In the genomic region with DNA sequence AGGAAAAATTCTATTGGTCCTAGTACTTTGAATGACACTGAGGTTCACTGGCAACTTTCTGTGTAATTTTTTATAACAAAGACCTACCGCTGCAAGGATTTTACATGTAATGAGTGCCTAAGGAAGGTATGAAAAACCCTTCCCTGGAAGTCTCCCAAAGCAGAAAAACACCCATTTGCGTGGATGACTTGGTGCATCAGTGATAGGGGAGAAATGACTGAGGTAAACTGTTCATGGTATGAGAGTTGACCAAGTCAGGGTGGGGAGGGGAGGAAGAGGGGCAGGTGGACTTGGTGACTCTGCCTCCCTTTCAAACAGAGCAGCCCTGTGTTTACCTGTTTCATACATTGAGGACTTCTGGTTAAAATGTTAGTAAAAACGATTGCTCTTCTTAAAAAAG, we compare ENCODE assay signal across 23 cellular contexts.
A peak's percentile ranks its signal among the peaks of the same experiment; 100 is the strongest.
DNase-seq lines count a peak whose midpoint lies in the region; ATAC-seq, FAIRE-seq and TF ChIP-seq lines count a peak whose summit lies in the region.
"Had no signal": no experiment of that assay in that cellular context is flagged by ENCODE, and none has a peak within 500 bp of the region (broad histone marks: within the 10 kb centered on the region; RNA-seq: fewer than 3 reads in every experiment).

No MANE protein-coding gene starts in this region.

- POLR2A ChIA-PET in A549 (lab: Yijun Ruan, JAX) = no interaction called here
- POLR2A ChIA-PET in IMR-90 (lab: Charles Lee; ENCODE audit: unreplicated experiment) = interaction anchor here (0.5 kb wide), 1 partner anchor 190 kb away, joined by 8 read pairs; no protein-coding TSS in a partner anchor

- DNase-seq in A549 (ENCODE audit: low read depth in 1 of 2, low spot score in 1 of 2) (no peak), IMR-90 (peak; percentile 43), neuronal stem cell (ENCODE audit: low spot score) (no peak), D721Med (ENCODE audit: insufficient read length, low spot score) (no peak), cerebellar nuclear complex (lab: John Stamatoyannopoulos, UW) (no peak), GM19240 (ENCODE audit: insufficient read length, low spot score) (no peak), foreskin melanocyte (no peak)
- DNase-seq: CD4-positive, CD25-positive, alpha-beta regulatory T cell; GDM1; H7; head of caudate nucleus; NCI-H1417; OCI-M1; pancreas; stimulated activated naive CD8-positive, alpha-beta T cell treated with anti-CD3 and anti-CD28 coated beads, Interleukin-15, amount 100 ng/mL, for 72 hours had no signal

- ATAC-seq in A549 = no peak
- ATAC-seq in IMR-90 (ENCODE audit: low read depth) = no peak
- ATAC-seq: pancreas; sciatic nerve; stimulated activated naive CD8-positive, alpha-beta T cell treated with anti-CD3 and anti-CD28 coated beads, Interleukin-15, amount 100 ng/mL, for 72 hours had no signal

- H3K27ac Mint-ChIP-seq in dendritic cell treated with granulocyte-macrophage colony-stimulating factor and Interleukin-4, amounts not matched to agents 40 ng/mL and 50 ng/mL, for 4 days = peak overlapping the region; percentile 61
- H3K27ac Mint-ChIP-seq: activated naive CD4-positive, alpha-beta T cell treated with anti-CD3 and anti-CD28 coated beads, Interleukin-2, amount 50 U/mL, for 72 hours; CD4-positive, CD25-positive, alpha-beta regulatory T cell; stimulated activated naive CD8-positive, alpha-beta T cell treated with anti-CD3 and anti-CD28 coated beads, Interleukin-15, amount 100 ng/mL, for 72 hours had no signal

- H3K4me3 ChIP-seq in A549 (no peak overlapping the region), IMR-90 (ENCODE audit: insufficient read depth, low read depth, low read length) (no peak overlapping the region), neuronal stem cell (ENCODE audit: low read length in 2 of 2) (no peak overlapping the region)
- H3K4me3 ChIP-seq: esophagus muscularis mucosa, pancreas, SJSA1 had no signal

- no peak for TF ChIP-seq EP300 in A549 (IDR thresholded peaks at IDR 0.05)

- 34% methylated on average over 3 of the region's 3 CpGs for WGBS in A549 (ENCODE audit: missing lambda C conversion rate)
- whole genome bisulfite sequencing in IMR-90 (ENCODE audit: extremely low coverage in 2 of 2, insufficient read length in 1 of 2), 2 experiments = no CpG with 5 or more reads among the region's 3 CpGs
- no CpG with 5 or more reads among the region's 3 CpGs for WGBS in neuronal stem cell (ENCODE audit: extremely low coverage in 2 of 2, insufficient read length in 2 of 2, insufficient replicate concordance in 1 of 2), 2 donors

- H3K4me1 ChIP-seq in A549 (peaks cover 71% of the 10 kb centered on the region), IMR-90 (ENCODE audit: control insufficient read depth, insufficient read depth, low read length) (peaks cover 47% of the 10 kb centered on the region), neuronal stem cell (ENCODE audit: control insufficient read depth in 2 of 2, insufficient read depth in 1 of 2, low read depth in 1 of 2, low read length in 2 of 2) (peaks cover 43 to 58% of the 10 kb centered on the region in 2 donors)
- H3K4me1 ChIP-seq: pancreas had no signal

- peaks cover 28% of the 10 kb centered on the region for H3K9me1 ChIP-seq in IMR-90 (ENCODE audit: insufficient read depth, low read length)

- H3K36me3 ChIP-seq in IMR-90 (ENCODE audit: control insufficient read depth, insufficient read depth, low read length) (no peaks in the 10 kb centered on the region; the same call in 1 of the 2 replicates), neuronal stem cell (replicated peaks in 1 of 2; ENCODE audit: control insufficient read depth in 2 of 2, insufficient read depth in 2 of 2, low read length in 2 of 2) (peaks cover 5 to 21% of the 10 kb centered on the region in 2 donors)
- H3K36me3 ChIP-seq: esophagus muscularis mucosa, pancreas, SJSA1 had no signal

- no peak overlapping the region for H3K4me3 Mint-ChIP-seq in dendritic cell treated with granulocyte-macrophage colony-stimulating factor and Interleukin-4, amounts not matched to agents 40 ng/mL and 50 ng/mL, for 4 days
- H3K4me3 Mint-ChIP-seq: CD4-positive, CD25-positive, alpha-beta regulatory T cell; stimulated activated naive CD8-positive, alpha-beta T cell treated with anti-CD3 and anti-CD28 coated beads, Interleukin-15, amount 100 ng/mL, for 72 hours had no signal

- H3K9ac ChIP-seq in IMR-90 (ENCODE audit: low read depth, low read length) = no peak overlapping the region; the same call in 1 of the 2 replicates
- H3K9ac ChIP-seq in neuronal stem cell (ENCODE audit: low read depth, low read length, poor library complexity) = no peak overlapping the region

- H3K4ac ChIP-seq in IMR-90 (ENCODE audit: low read depth, low read length) (peak overlapping the region; percentile 71), neuronal stem cell (ENCODE audit: low read length) (no peak overlapping the region)

- FAIRE-seq in A549 (lab: Jason Lieb, UNC) = no peak
- no peak for FAIRE-seq in D721Med (lab: Jason Lieb, UNC)
- FAIRE-seq: bronchial epithelial cell, HTR-8/SVneo, pancreas, urothelium cell line had no signal

- H3K27me3 Mint-ChIP-seq in dendritic cell treated with granulocyte-macrophage colony-stimulating factor and Interleukin-4, amounts not matched to agents 40 ng/mL and 50 ng/mL, for 4 days = peaks cover 2% of the 10 kb centered on the region
- H3K27me3 Mint-ChIP-seq: stimulated activated naive CD8-positive, alpha-beta T cell treated with anti-CD3 and anti-CD28 coated beads, Interleukin-15, amount 100 ng/mL, for 72 hours had no signal

- CTCF ChIA-PET in A549 (lab: Yijun Ruan, JAX) = no interaction called here
- CTCF ChIA-PET in IMR-90 (lab: Yijun Ruan, JAX) = no interaction called here

- H2BK12ac ChIP-seq in neuronal stem cell (ENCODE audit: low read length) = peak overlapping the region; percentile 52

- H2BK15ac ChIP-seq in IMR-90 (ENCODE audit: low read depth, low read length) = 0 out of 3 replicates have a peak overlapping the region, but pooled peaks have one; percentile 43
- H2BK15ac ChIP-seq in neuronal stem cell (ENCODE audit: low read length) = no peak overlapping the region

- in situ Hi-C loops in IMR-90 (cut with MboI; ENCODE audit: low sequenced_read_pairs) = no loop called here

- H2AK5ac ChIP-seq in IMR-90 (ENCODE audit: low read depth, low read length) (peak overlapping the region; percentile 69), neuronal stem cell (ENCODE audit: low read depth, low read length) (no peak overlapping the region)

- no peak for TF ChIP-seq POLR2A in A549 (IDR thresholded peaks at IDR 0.05; ENCODE audit: low read length)
- TF ChIP-seq POLR2A in IMR-90 (IDR thresholded peaks at IDR 0.05; ENCODE audit: low read depth, low read length) = no peak

- H3K56ac ChIP-seq in IMR-90 (ENCODE audit: extremely low read depth, insufficient read depth, low read length) = no peak overlapping the region

- H2BK120ac ChIP-seq in IMR-90 (ENCODE audit: low read depth, low read length) = peak overlapping the region; percentile 69
- H2BK120ac ChIP-seq in neuronal stem cell (ENCODE audit: low read depth, low read length) = no peak overlapping the region

- dilution Hi-C loops in IMR-90 (cut with HindIII; ENCODE audit: low sequenced_read_pairs, unreplicated experiment) = no loop called here

- peaks cover 38% of the 10 kb centered on the region for H3K4me1 Mint-ChIP-seq in dendritic cell treated with granulocyte-macrophage colony-stimulating factor and Interleukin-4, amounts not matched to agents 40 ng/mL and 50 ng/mL, for 4 days (ENCODE audit: low read depth)

- intact Hi-C loops in IMR-90 (cut with micrococcal nuclease) = no loop called here
- intact Hi-C loops in dendritic cell treated with granulocyte-macrophage colony-stimulating factor and Interleukin-4, amounts not matched to agents 40 ng/mL and 50 ng/mL, for 4 days (cut with micrococcal nuclease) = no loop called here

- peak overlapping the region; percentile 84 for H2BK5ac ChIP-seq in IMR-90 (ENCODE audit: low read depth, low read length, poor library complexity, severe bottlenecking)
- H2BK5ac ChIP-seq in neuronal stem cell (ENCODE audit: low read length) = no peak overlapping the region

- peaks cover 32 to 92% of the 10 kb centered on the region in 2 experiments for H3K79me1 ChIP-seq in IMR-90 (ENCODE audit: low read depth in 1 of 2, low read length in 2 of 2)
- H3K79me1 ChIP-seq in neuronal stem cell (ENCODE audit: low read depth, low read length) = no peaks in the 10 kb centered on the region

- peak overlapping the region; percentile 32 to 57 for H4K8ac ChIP-seq in IMR-90 (ENCODE audit: low read depth in 2 of 2, low read length in 2 of 2)
- H4K8ac ChIP-seq in neuronal stem cell (ENCODE audit: low read depth, low read length) = no peak overlapping the region

- peaks cover 36% of the 10 kb centered on the region; the same call in 1 of the 2 replicates for H4K20me1 ChIP-seq in IMR-90 (ENCODE audit: insufficient read depth, low read length)

- no peaks in the 10 kb centered on the region for H3K36me3 Mint-ChIP-seq in dendritic cell treated with granulocyte-macrophage colony-stimulating factor and Interleukin-4, amounts not matched to agents 40 ng/mL and 50 ng/mL, for 4 days (ENCODE audit: low read depth)
- H3K36me3 Mint-ChIP-seq: activated naive CD4-positive, alpha-beta T cell treated with anti-CD3 and anti-CD28 coated beads, Interleukin-2, amount 50 U/mL, for 72 hours; CD4-positive, CD25-positive, alpha-beta regulatory T cell had no signal

- H3K9me3 ChIP-seq in A549 = no peaks in the 10 kb centered on the region
- no peaks in the 10 kb centered on the region for H3K9me3 ChIP-seq in IMR-90 (ENCODE audit: control insufficient read depth, insufficient read depth, low read length)
- no peaks in the 10 kb centered on the region for H3K9me3 ChIP-seq in neuronal stem cell (replicated peaks in 1 of 2; ENCODE audit: control insufficient read depth in 2 of 2, insufficient read depth in 1 of 2, low read depth in 1 of 2, low read length in 2 of 2)
- H3K9me3 ChIP-seq: esophagus muscularis mucosa, pancreas, SJSA1 had no signal

- H3K27ac ChIP-seq in A549 (peak overlapping the region in 1 of 2 experiments; percentile 76; a peak in 3 of 6 replicates), IMR-90 (ENCODE audit: insufficient read depth, low read length) (peak overlapping the region; percentile 60), neuronal stem cell (replicated peaks; ENCODE audit: low read length) (peak overlapping the region; percentile 99)
- H3K27ac ChIP-seq: esophagus muscularis mucosa, pancreas, SJSA1 had no signal

- H4K91ac ChIP-seq in IMR-90 (ENCODE audit: insufficient read depth, low read depth, low read length) (peak overlapping the region; percentile 59; the same call in 1 of the 2 replicates), neuronal stem cell (ENCODE audit: low read depth, low read length, poor library complexity) (no peak overlapping the region)

- peak overlapping the region; percentile 69; the same call in 1 of the 2 replicates for H3K23ac ChIP-seq in IMR-90 (ENCODE audit: low read depth, low read length)
- H3K23ac ChIP-seq in neuronal stem cell (ENCODE audit: low read depth, low read length, poor library complexity) = no peak overlapping the region

- no peaks in the 10 kb centered on the region for H3K9me3 Mint-ChIP-seq in dendritic cell treated with granulocyte-macrophage colony-stimulating factor and Interleukin-4, amounts not matched to agents 40 ng/mL and 50 ng/mL, for 4 days
- H3K9me3 Mint-ChIP-seq: activated naive CD4-positive, alpha-beta T cell treated with anti-CD3 and anti-CD28 coated beads, Interleukin-2, amount 50 U/mL, for 72 hours; CD4-positive, CD25-positive, alpha-beta regulatory T cell; stimulated activated naive CD8-positive, alpha-beta T cell treated with anti-CD3 and anti-CD28 coated beads, Interleukin-15, amount 100 ng/mL, for 72 hours had no signal

- peak overlapping the region; percentile 53; the same call in 1 of the 2 replicates for H3K18ac ChIP-seq in IMR-90 (ENCODE audit: low read depth, low read length)
- H3K18ac ChIP-seq in neuronal stem cell (ENCODE audit: low read length) = peak overlapping the region; percentile 75

- H3K4me2 ChIP-seq in A549 (peak overlapping the region; percentile 35), IMR-90 (ENCODE audit: low read depth, low read length) (no peak overlapping the region), neuronal stem cell (ENCODE audit: insufficient read depth, low read length, poor library complexity, severe bottlenecking) (no peak overlapping the region)

- no peak for TF ChIP-seq CTCF in A549 (IDR thresholded peaks at IDR 0.05)
- no peak for TF ChIP-seq CTCF in IMR-90 (conservative IDR thresholded peaks at IDR 0.05; ENCODE audit: low read depth, low read length)
- TF ChIP-seq CTCF in D721Med (IDR thresholded peaks at IDR 0.05; ENCODE audit: insufficient read depth, missing control alignments) = no peak

- H2BK20ac ChIP-seq in IMR-90 (ENCODE audit: low read depth, low read length) = peak overlapping the region; percentile 36

- H3K14ac ChIP-seq in IMR-90 (replicated peaks; ENCODE audit: low read depth, low read length) = peak overlapping the region; percentile 53; the same call in 1 of the 2 replicates
- H3K14ac ChIP-seq in neuronal stem cell (ENCODE audit: low read length) = no peak overlapping the region

- no peak overlapping the region for H2AFZ ChIP-seq in IMR-90 (replicated peaks; ENCODE audit: low read length, poor library complexity)
- no peak overlapping the region for H2AFZ ChIP-seq in neuronal stem cell (ENCODE audit: low read length)

- H2AK9ac ChIP-seq in IMR-90 (replicated peaks; ENCODE audit: low read depth, low read length, poor library complexity) = no peak overlapping the region

- H3K27me3 ChIP-seq in IMR-90 (ENCODE audit: control insufficient read depth, insufficient read depth, low read length) = no peaks in the 10 kb centered on the region
- H3K27me3 ChIP-seq in neuronal stem cell (ENCODE audit: control insufficient read depth in 3 of 3, insufficient read depth in 3 of 3, low read depth in 1 of 3, low read length in 3 of 3) = no peaks in the 10 kb centered on the region
- H3K27me3 ChIP-seq: esophagus muscularis mucosa, pancreas, SJSA1 had no signal

- peak overlapping the region; percentile 21 for H4K5ac ChIP-seq in IMR-90 (ENCODE audit: low read depth, low read length)

- no peak for TF ChIP-seq RAD21 in A549 (conservative IDR thresholded peaks at IDR 0.05 in 1 of 2, IDR thresholded peaks at IDR 0.05 in 1 of 2)
- no peak for TF ChIP-seq RAD21 in IMR-90 (IDR thresholded peaks at IDR 0.05; ENCODE audit: low read length)

- BruUV-seq in IMR-90 (replicated peaks; lab: Mats Ljungman, UMichigan) = no TSS peak
